Comparison of ENCODE assay signal across 15 cellular contexts in genomic region chr13:97276862-97277269, GRCh38. TPM values are rescaled to one million over a fixed set of nuclear protein-coding genes. Genes with fewer than 3 reads are reported as not detected.
DNase-seq lines count a peak whose midpoint lies in the region; ATAC-seq and TF ChIP-seq lines count a peak whose summit lies in the region.
"Had no signal": no experiment of that assay in that cellular context is flagged by ENCODE, and none has a peak within 500 bp of the region (broad histone marks: within the 10 kb centered on the region; RNA-seq: fewer than 3 reads in every experiment).

No MANE protein-coding gene starts in this region.

- CTCF ChIA-PET in activated B cell treated with CpG ODN at 0.5 μM for 24 hours (lab: Charles Lee): no interaction called here

- H3K79me2 ChIP-seq in hepatocyte: peaks cover 87% of the 10 kb centered on the region

- TF ChIP-seq CTCF in activated B cell treated with CpG ODN at 0.5 μM for 24 hours (IDR thresholded peaks at IDR 0.05): no peak
- TF ChIP-seq CTCF in hepatocyte (IDR thresholded peaks at IDR 0.05; ENCODE audit: poor library complexity): no peak
- TF ChIP-seq CTCF in prostate gland (IDR thresholded peaks at IDR 0.05): no peak

- peaks cover 58% of the 10 kb centered on the region for H3K4me1 ChIP-seq in hepatocyte (ENCODE audit: insufficient read depth)
- peaks cover 13% of the 10 kb centered on the region for H3K4me1 ChIP-seq in prostate gland (replicated peaks)
- H3K4me1 ChIP-seq: parathyroid adenoma had no signal

- intact Hi-C loops in activated B cell treated with CpG ODN at 0.5 μM for 24 hours (cut with micrococcal nuclease) (loop anchor here (2.0 kb wide), 1 partner anchor 54 kb away; the partner anchor contains the start of gene MBNL2), prostate gland (cut with DNase I) (loop anchor here (5.0 kb wide), 1 partner anchor 35 kb away; no protein-coding TSS in a partner anchor)

- H3K4me3 ChIP-seq in hepatocyte (no peak overlapping the region), prostate gland (no peak overlapping the region)
- H3K4me3 ChIP-seq: lung had no signal

- peaks cover 48% of the 10 kb centered on the region for H4K20me1 ChIP-seq in hepatocyte (ENCODE audit: insufficient read depth, poor library complexity, severe bottlenecking)

- no peaks in the 10 kb centered on the region for H3K27me3 Mint-ChIP-seq in activated B cell treated with CpG ODN at 0.5 μM for 24 hours
- H3K27me3 Mint-ChIP-seq: dendritic cell treated with granulocyte-macrophage colony-stimulating factor and Interleukin-4, amounts not matched to agents 40 ng/mL and 50 ng/mL, for 4 days had no signal

- H3K27ac ChIP-seq in hepatocyte (peak overlapping the region; percentile 62), prostate gland (no peak overlapping the region)
- H3K27ac ChIP-seq: parathyroid adenoma, WERI-Rb-1 had no signal

- H3K9me3 ChIP-seq in hepatocyte (ENCODE audit: low read depth) (no peaks in the 10 kb centered on the region), prostate gland (no peaks in the 10 kb centered on the region)

- H3K4me3 Mint-ChIP-seq in activated B cell treated with CpG ODN at 0.5 μM for 24 hours: peak overlapping the region; percentile 21
- H3K4me3 Mint-ChIP-seq: dendritic cell treated with granulocyte-macrophage colony-stimulating factor and Interleukin-4, amounts not matched to agents 40 ng/mL and 50 ng/mL, for 4 days had no signal

- no peak overlapping the region for H2AFZ ChIP-seq in hepatocyte
- H2AFZ ChIP-seq: parathyroid adenoma had no signal

- ATAC-seq in GM19351 (IDR thresholded peaks at IDR 0.05; ENCODE audit: unreplicated experiment) (peak; percentile 47), activated B cell treated with CpG ODN at 0.5 μM for 24 hours (ENCODE audit: low read depth) (no peak), GM21360 (IDR thresholded peaks at IDR 0.05; ENCODE audit: unreplicated experiment) (no peak)

- H3K9me2 ChIP-seq in hepatocyte (replicated peaks; ENCODE audit: insufficient read depth): no peaks in the 10 kb centered on the region

- POLR2A ChIA-PET in activated B cell treated with CpG ODN at 0.5 μM for 24 hours (lab: Charles Lee): interaction anchor here (0.7 kb wide), 1 partner anchor 275 kb away, joined by 3 read pairs; no protein-coding TSS in a partner anchor

- peaks cover 45% of the 10 kb centered on the region for H3K36me3 Mint-ChIP-seq in activated B cell treated with CpG ODN at 0.5 μM for 24 hours (ENCODE audit: low read depth)

- DNase-seq in A172 (ENCODE audit: low spot score) (peak; percentile 64), activated B cell treated with CpG ODN at 0.5 μM for 24 hours (no peak), hepatocyte (ENCODE audit: low spot score) (no peak), GM03348 (ENCODE audit: low spot score) (no peak), prostate gland (ENCODE audit: low spot score) (no peak), NCI-H748 (lab: John Stamatoyannopoulos, UW; ENCODE audit: unreplicated experiment) (no peak)
- DNase-seq: activated gamma-delta T cell treated with Interleukin-2 at 50 U/mL for 16 hours, NCI-H510A, SHP77 treated with DMSO at 0.1 percent for 48 hours, WERI-Rb-1 had no signal

- no peak for TF ChIP-seq POLR2A in prostate gland (IDR thresholded peaks at IDR 0.05)

- H3K36me3 ChIP-seq in hepatocyte (replicated peaks; ENCODE audit: insufficient read depth, low read depth) (no peaks in the 10 kb centered on the region), prostate gland (no peaks in the 10 kb centered on the region)

- no peak overlapping the region for H3K27ac Mint-ChIP-seq in activated B cell treated with CpG ODN at 0.5 μM for 24 hours
- H3K27ac Mint-ChIP-seq: dendritic cell treated with granulocyte-macrophage colony-stimulating factor and Interleukin-4, amounts not matched to agents 40 ng/mL and 50 ng/mL, for 4 days had no signal

- 98% methylated on average over 2 of the region's 2 CpGs for WGBS in hepatocyte (ENCODE audit: low lambda C conversion rate, missing lambda C conversion rate)
- WGBS in prostate gland: 97% methylated on average over 2 of the region's 2 CpGs

- H3K4me1 Mint-ChIP-seq in activated B cell treated with CpG ODN at 0.5 μM for 24 hours: peaks cover 71% of the 10 kb centered on the region

- H3K27me3 ChIP-seq in hepatocyte (no peaks in the 10 kb centered on the region), prostate gland (replicated peaks; ENCODE audit: insufficient read depth) (no peaks in the 10 kb centered on the region)

- no peak overlapping the region for H3K4me2 ChIP-seq in hepatocyte

- H3K9me3 Mint-ChIP-seq in activated B cell treated with CpG ODN at 0.5 μM for 24 hours: peaks cover 9% of the 10 kb centered on the region
- H3K9me3 Mint-ChIP-seq: dendritic cell treated with granulocyte-macrophage colony-stimulating factor and Interleukin-4, amounts not matched to agents 40 ng/mL and 50 ng/mL, for 4 days had no signal

RNA-seq across cellular contexts. Expression of gene MBNL2, which starts 54.7 kb away (rescaled TPM):
- total RNA-seq in A172 (2014; rRNA removed; shearing (Covaris generic)): 176 and 204 TPM in 2 replicates
- 15.3 and 18.8 TPM in 2 replicates for total RNA-seq in activated B cell treated with CpG ODN at 0.5 μM for 24 hours
- total RNA-seq in hepatocyte: 96.8 and 97.9 TPM in 2 replicates
- 27.4 and 33.8 TPM in 2 replicates for polyA plus RNA-seq in hepatocyte
- total RNA-seq in prostate gland: 10 to 100 TPM; 59.1 to 85.7 TPM
